8 cellular contexts compared by ENCODE assay signal in the genomic region with DNA sequence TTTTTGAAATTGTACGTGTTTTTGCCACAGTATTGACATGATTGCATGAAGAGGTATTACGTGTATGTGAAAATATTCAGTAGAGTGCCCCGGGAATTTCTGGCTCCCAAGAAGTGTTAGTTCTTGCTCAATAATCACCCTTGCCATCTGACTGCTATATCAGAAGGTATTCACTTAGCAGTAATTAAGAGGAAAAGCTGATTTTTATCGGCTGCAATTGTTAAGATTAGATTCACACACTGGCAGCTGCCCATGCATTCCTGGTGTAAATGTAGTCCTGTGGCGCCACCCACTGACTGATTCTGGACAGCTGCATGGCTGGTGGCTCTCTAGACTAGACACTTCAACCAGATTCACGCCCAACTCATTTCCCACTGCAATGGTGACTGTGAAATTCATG.
DNase-seq lines count a peak whose midpoint lies in the region; ATAC-seq and TF ChIP-seq lines count a peak whose summit lies in the region.

No MANE protein-coding gene starts in this region.

- H3K27me3 ChIP-seq in left lung (no peaks in the 10 kb centered on the region), gastrocnemius medialis (no peaks in the 10 kb centered on the region)

- H3K4me3 ChIP-seq in left lung (no peak overlapping the region), gastrocnemius medialis (no peak overlapping the region)

- TF ChIP-seq CTCF in left lung (IDR thresholded peaks at IDR 0.05) (peak; percentile 25 to 43), gastrocnemius medialis (IDR thresholded peaks at IDR 0.05 in 4 of 5, conservative IDR thresholded peaks at IDR 0.05 in 1 of 5) (no peak)

- in situ Hi-C loops in gastrocnemius medialis (cut with MboI; ENCODE audit: low sequenced_read_pairs in 4 of 4), result no loop called here

- TF ChIP-seq POLR2A in GM18505 (IDR thresholded peaks at IDR 0.05; ENCODE audit: borderline replicate concordance, extremely low read depth, insufficient read depth, insufficient read length) (no peak), gastrocnemius medialis (IDR thresholded peaks at IDR 0.05) (no peak)

- H3K36me3 ChIP-seq in left lung (no peaks in the 10 kb centered on the region), gastrocnemius medialis (no peaks in the 10 kb centered on the region)

- H3K27ac ChIP-seq in left lung (peak overlapping the region; percentile 70 to 71), gastrocnemius medialis (no peak overlapping the region)

- H3K4me1 ChIP-seq in left lung (no peaks in the 10 kb centered on the region), gastrocnemius medialis (no peaks in the 10 kb centered on the region)

- H3K9me3 ChIP-seq in left lung (no peaks in the 10 kb centered on the region), gastrocnemius medialis (no peaks in the 10 kb centered on the region)

- peak; percentile 98 for ATAC-seq in left lung
- ATAC-seq in GM18505 (IDR thresholded peaks at IDR 0.05; ENCODE audit: unreplicated experiment), result no peak
- ATAC-seq in gastrocnemius medialis, result no peak
- no peak for ATAC-seq in HG02973 (IDR thresholded peaks at IDR 0.05; ENCODE audit: unreplicated experiment)

- intact Hi-C loops in left lung (cut with DNase I), result no loop called here
- intact Hi-C loops in gastrocnemius medialis (cut with DNase I; ENCODE audit: low total_unique reads), result no loop called here

- peak; percentile 19 to 39 for DNase-seq in NCI-H2081 (lab: John Stamatoyannopoulos, UW)
- no peak for DNase-seq in NCI-H2081 treated with DMSO at 0.1 percent for 48 hours (lab: John Stamatoyannopoulos, UW)
- DNase-seq in NCI-H1930 (lab: John Stamatoyannopoulos, UW), result peak; percentile 44 to 66
- peak in 45 of 56 donors; percentile 0 to 87 (median 40) for DNase-seq in amygdala (lab: John Stamatoyannopoulos, UW)
- DNase-seq in left lung, result peak; percentile 80 to 81
- no peak for DNase-seq in gastrocnemius medialis

Comparison
In these comparisons a context has a peak if more than half of its experiments do, and no peak if none do; other contexts are left out.
1. DNase-seq: peak in NCI-H2081 (2 of 2), NCI-H1930 (2 of 2), amygdala (45 of 56) and left lung (2 of 2); none in NCI-H2081 treated with DMSO at 0.1 percent for 48 hours (single experiment) and gastrocnemius medialis (0 of 2).
2. H3K27ac ChIP-seq: peak in left lung (2 of 2); none in gastrocnemius medialis (0 of 4).
3. CTCF ChIP-seq: peak in left lung (2 of 2); none in gastrocnemius medialis (0 of 5).